ENCODE assay signal across 1 cellular context in the genomic region with DNA sequence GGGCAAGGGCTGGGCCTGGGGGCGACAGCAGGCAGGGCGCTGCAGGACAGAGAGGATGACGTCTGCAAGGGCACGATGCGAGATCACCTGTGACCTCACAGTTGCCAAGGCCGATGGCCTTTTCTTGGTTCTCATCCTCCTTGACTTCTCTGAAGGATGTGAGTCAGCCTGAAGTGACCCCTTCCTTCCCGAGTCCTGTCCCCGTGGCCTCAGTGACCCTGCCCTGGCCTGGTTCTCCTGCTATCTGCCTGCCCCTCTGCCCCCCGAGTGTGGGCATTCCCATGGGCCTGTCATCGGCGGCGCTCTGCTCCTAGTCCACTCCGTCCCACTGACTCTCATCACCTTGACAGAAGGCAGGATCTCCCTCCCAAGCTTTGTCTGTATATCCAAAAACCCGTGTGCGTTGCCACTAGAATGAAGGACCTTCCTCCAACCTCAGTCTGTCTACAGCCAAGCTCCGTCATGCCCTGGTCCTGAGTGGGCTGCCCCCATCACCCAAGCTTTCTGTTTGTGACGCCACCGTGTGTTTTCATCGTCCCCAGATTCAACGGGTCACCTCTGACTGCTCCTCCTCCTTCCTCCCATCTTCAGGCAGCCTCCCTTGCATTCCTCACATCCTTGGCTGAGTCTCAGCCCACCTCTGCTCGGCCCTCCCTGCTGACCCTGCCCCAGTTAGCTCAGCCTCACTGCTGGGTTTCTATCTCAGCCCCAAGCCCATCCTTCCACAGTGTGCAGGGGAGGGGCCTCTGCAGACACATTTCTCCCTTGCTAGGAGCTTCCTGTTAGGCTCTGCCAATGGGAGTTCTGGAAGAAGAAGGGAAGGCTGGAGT.
TF ChIP-seq lines count a peak whose summit lies in the region.

No MANE protein-coding gene starts in this region.

TF ChIP-seq in liver, 16 proteins besides CTCF, POLR2A, EP300 and RAD21 (continued from another document):
- TF ChIP-seq, protein P1, sequence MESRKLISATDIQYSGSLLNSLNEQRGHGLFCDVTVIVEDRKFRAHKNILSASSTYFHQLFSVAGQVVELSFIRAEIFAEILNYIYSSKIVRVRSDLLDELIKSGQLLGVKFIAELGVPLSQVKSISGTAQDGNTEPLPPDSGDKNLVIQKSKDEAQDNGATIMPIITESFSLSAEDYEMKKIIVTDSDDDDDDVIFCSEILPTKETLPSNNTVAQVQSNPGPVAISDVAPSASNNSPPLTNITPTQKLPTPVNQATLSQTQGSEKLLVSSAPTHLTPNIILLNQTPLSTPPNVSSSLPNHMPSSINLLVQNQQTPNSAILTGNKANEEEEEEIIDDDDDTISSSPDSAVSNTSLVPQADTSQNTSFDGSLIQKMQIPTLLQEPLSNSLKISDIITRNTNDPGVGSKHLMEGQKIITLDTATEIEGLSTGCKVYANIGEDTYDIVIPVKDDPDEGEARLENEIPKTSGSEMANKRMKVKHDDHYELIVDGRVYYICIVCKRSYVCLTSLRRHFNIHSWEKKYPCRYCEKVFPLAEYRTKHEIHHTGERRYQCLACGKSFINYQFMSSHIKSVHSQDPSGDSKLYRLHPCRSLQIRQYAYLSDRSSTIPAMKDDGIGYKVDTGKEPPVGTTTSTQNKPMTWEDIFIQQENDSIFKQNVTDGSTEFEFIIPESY (IDR thresholded peaks at IDR 0.05): no peak
- TF ChIP-seq, protein P2, sequence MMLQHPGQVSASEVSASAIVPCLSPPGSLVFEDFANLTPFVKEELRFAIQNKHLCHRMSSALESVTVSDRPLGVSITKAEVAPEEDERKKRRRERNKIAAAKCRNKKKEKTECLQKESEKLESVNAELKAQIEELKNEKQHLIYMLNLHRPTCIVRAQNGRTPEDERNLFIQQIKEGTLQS (IDR thresholded peaks at IDR 0.05): no peak
